8 cellular contexts compared by ENCODE assay signal in genomic region chr7:36287371-36288241, GRCh38.
DNase-seq lines count a peak whose midpoint lies in the region; ATAC-seq and TF ChIP-seq lines count a peak whose summit lies in the region.

No MANE protein-coding gene starts in this region.

- H4K20me1 ChIP-seq in DOHH2 (ENCODE audit: control insufficient read depth, insufficient read depth, low read depth, low read length) = no peaks in the 10 kb centered on the region

- H3K27me3 ChIP-seq in DOHH2 (ENCODE audit: control insufficient read depth, low read length) = no peaks in the 10 kb centered on the region
- no peaks in the 10 kb centered on the region for H3K27me3 ChIP-seq in colonic mucosa

- peaks cover 94% of the 10 kb centered on the region for H3K4me1 ChIP-seq in DOHH2 (ENCODE audit: control insufficient read depth, low read length)
- H3K4me1 ChIP-seq in colonic mucosa = peaks cover 3% of the 10 kb centered on the region

- H3K27ac ChIP-seq in DOHH2 (ENCODE audit: low read depth, low read length) = peak overlapping the region; percentile 91
- H3K27ac ChIP-seq in colonic mucosa = peak overlapping the region; percentile 60

- DNase-seq in NOMO-1 treated with dmso at 0.1 percent for 144 hours (lab: John Stamatoyannopoulos, UW; ENCODE audit: unreplicated experiment) (peak; percentile 31), colonic mucosa (peak; percentile 52), lower leg skin (ENCODE audit: low spot score in 2 of 2) (no peak), GM20000 (ENCODE audit: low spot score) (no peak), NCI-H1048 (lab: John Stamatoyannopoulos, UW) (no peak)
- DNase-seq in stimulated activated CD4-positive, alpha-beta T cell treated with anti-CD3 and anti-CD28 coated beads, Interleukin-1b, Interleukin-23, amount 100 ng/mL, for 4 hours (ENCODE audit: low read depth in 2 of 2) = peak; percentile 21 to 24

- intact Hi-C loops in colonic mucosa (cut with DNase I) = loop anchor here (10.0 kb wide), 1 partner anchor 133 kb away; the partner anchor contains the start of gene EEPD1
- intact Hi-C loops in lower leg skin (cut with DNase I; ENCODE audit: low total_unique reads) = loop anchor here (10.0 kb wide), 1 partner anchor 103 kb away; no protein-coding TSS in a partner anchor

- peak overlapping the region; percentile 94 for H3K4me2 ChIP-seq in DOHH2 (ENCODE audit: low read length)

- TF ChIP-seq POLR2A in lower leg skin (IDR thresholded peaks at IDR 0.05) = no peak

- peak overlapping the region; percentile 48 to 82 for H3K9ac ChIP-seq in colonic mucosa (ENCODE audit: low read depth in 2 of 2, low read length in 2 of 2)

- H3K79me2 ChIP-seq in DOHH2 (ENCODE audit: control insufficient read depth, low read length) = peaks cover 36% of the 10 kb centered on the region

- ATAC-seq in GM21786 (IDR thresholded peaks at IDR 0.05; ENCODE audit: unreplicated experiment) = peak; percentile 38

- H3K9me2 ChIP-seq in DOHH2 (replicated peaks; ENCODE audit: control insufficient read depth, low read length) = no peaks in the 10 kb centered on the region

- TF ChIP-seq CTCF in DOHH2 (IDR thresholded peaks at IDR 0.05; ENCODE audit: low read depth, low read length, poor library complexity, severe bottlenecking) (no peak), colonic mucosa (IDR thresholded peaks at IDR 0.05) (no peak), lower leg skin (IDR thresholded peaks at IDR 0.05) (no peak), GM20000 (IDR thresholded peaks at IDR 0.05; ENCODE audit: extremely low read depth, missing control alignments) (no peak)

- H3K36me3 ChIP-seq in DOHH2 (ENCODE audit: control insufficient read depth, low read length) (peaks cover 69% of the 10 kb centered on the region), colonic mucosa (no peaks in the 10 kb centered on the region)

- H3K4me3 ChIP-seq in DOHH2 (ENCODE audit: low read length) (peak overlapping the region; percentile 70), colonic mucosa (no peak overlapping the region), lower leg skin (ENCODE audit: low read depth, poor library complexity, severe bottlenecking) (no peak overlapping the region)

- 75 to 78% methylated on average over 19 of the region's 19 CpGs for WGBS in lower leg skin, 2 donors

- peaks cover 38% of the 10 kb centered on the region for H3F3A ChIP-seq in DOHH2 (ENCODE audit: control insufficient read depth, insufficient read depth)

- H3K9me3 ChIP-seq in DOHH2 (ENCODE audit: control insufficient read depth, insufficient read depth, low read length) (no peaks in the 10 kb centered on the region), colonic mucosa (no peaks in the 10 kb centered on the region)

Comparison
In these comparisons a context has a peak if more than half of its experiments do, and no peak if none do; other contexts are left out.
1. DNase-seq: peak in NOMO-1 treated with dmso at 0.1 percent for 144 hours (single experiment), colonic mucosa (single experiment) and stimulated activated CD4-positive, alpha-beta T cell treated with anti-CD3 and anti-CD28 coated beads, Interleukin-1b, Interleukin-23, amount 100 ng/mL, for 4 hours (2 of 2); none in lower leg skin (0 of 2), GM20000 (single experiment) and NCI-H1048 (single experiment).